1 cellular context compared by ENCODE assay signal in genomic region chr1:156740307-156740678, GRCh38.
TF ChIP-seq lines count a peak whose summit lies in the region.

No MANE protein-coding gene starts in this region.

TF ChIP-seq in K562, 482 proteins besides CTCF, POLR2A, EP300 and RAD21:
- no peak for TF ChIP-seq FUS (optimal IDR thresholded peaks at IDR 0.05; ENCODE audit: low read depth, low read length)
- 0 out of 2 replicates have a peak, but pooled peaks have one; percentile 8 for TF ChIP-seq CBX1 (IDR thresholded peaks at IDR 0.05; ENCODE audit: low read depth)
- TF ChIP-seq MAFF (IDR thresholded peaks at IDR 0.05; ENCODE audit: low read length): peak; percentile 36
- TF ChIP-seq ZNF316 (IDR thresholded peaks at IDR 0.05): peak; percentile 90
- peak; percentile 62; the same call in 1 of the 2 replicates for TF ChIP-seq C11orf30 (IDR thresholded peaks at IDR 0.05; ENCODE audit: low read depth)
- no peak for TF ChIP-seq PRPF4 (IDR thresholded peaks at IDR 0.05; ENCODE audit: insufficient read depth, low read depth, low read length, poor library complexity, severe bottlenecking)
- TF ChIP-seq NCOR1 (IDR thresholded peaks at IDR 0.05): no peak
- TF ChIP-seq ZC3H4 (CRISPR knock-in tag; IDR thresholded peaks at IDR 0.05; ENCODE audit: borderline replicate concordance): no peak
- TF ChIP-seq MAFG (tag; conservative IDR thresholded peaks at IDR 0.05): peak; percentile 33; the same call in 1 of the 2 replicates
